Comparison of ENCODE assay signal across 1 cellular context in the genomic region with DNA sequence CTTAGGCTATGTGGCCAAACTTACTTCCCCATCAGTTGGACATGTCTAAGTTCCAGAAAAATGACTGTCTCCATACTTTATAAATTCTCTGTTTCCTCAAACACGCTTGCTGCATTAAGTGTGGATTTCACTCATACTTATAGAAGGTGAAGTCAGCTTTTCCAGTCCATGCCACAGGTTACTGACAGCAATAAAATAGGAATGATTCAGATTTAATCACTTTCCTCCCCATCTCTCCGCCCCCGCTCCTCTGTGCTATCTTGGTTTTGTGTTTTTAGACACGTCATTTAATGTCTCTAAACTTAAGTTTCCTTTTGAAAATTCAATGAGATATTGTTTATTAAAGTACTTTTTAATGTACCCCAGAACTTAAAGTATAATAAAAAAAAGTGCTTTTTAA.
TF ChIP-seq lines count a peak whose summit lies in the region.

No MANE protein-coding gene starts in this region.

TF ChIP-seq in SK-N-SH, 30 proteins besides CTCF, POLR2A, EP300 and RAD21 (continued from another document):
- no peak for TF ChIP-seq REST (IDR thresholded peaks at IDR 0.05; ENCODE audit: low read depth, low read length)
- TF ChIP-seq NRF1 (IDR thresholded peaks at IDR 0.05; ENCODE audit: low read depth, low read length) = no peak
- TF ChIP-seq RCOR1 (IDR thresholded peaks at IDR 0.05; ENCODE audit: low read length) = no peak
- TF ChIP-seq MAX (IDR thresholded peaks at IDR 0.05; ENCODE audit: low read depth) = peak; percentile 59; the same call in 1 of the 2 replicates
- TF ChIP-seq ZBTB33 (IDR thresholded peaks at IDR 0.05; ENCODE audit: borderline replicate concordance, low read depth) = no peak
- TF ChIP-seq, protein P1, sequence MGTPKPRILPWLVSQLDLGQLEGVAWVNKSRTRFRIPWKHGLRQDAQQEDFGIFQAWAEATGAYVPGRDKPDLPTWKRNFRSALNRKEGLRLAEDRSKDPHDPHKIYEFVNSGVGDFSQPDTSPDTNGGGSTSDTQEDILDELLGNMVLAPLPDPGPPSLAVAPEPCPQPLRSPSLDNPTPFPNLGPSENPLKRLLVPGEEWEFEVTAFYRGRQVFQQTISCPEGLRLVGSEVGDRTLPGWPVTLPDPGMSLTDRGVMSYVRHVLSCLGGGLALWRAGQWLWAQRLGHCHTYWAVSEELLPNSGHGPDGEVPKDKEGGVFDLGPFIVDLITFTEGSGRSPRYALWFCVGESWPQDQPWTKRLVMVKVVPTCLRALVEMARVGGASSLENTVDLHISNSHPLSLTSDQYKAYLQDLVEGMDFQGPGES (IDR thresholded peaks at IDR 0.05; ENCODE audit: low read depth, low read length) = no peak
- peak; percentile 58 for TF ChIP-seq MEF2A (IDR thresholded peaks at IDR 0.05; ENCODE audit: borderline replicate concordance, low read depth)
- 0 out of 2 replicates have a peak, but pooled peaks have one; percentile 50 for TF ChIP-seq TEAD4 (IDR thresholded peaks at IDR 0.05; ENCODE audit: borderline replicate concordance, insufficient read depth)
- TF ChIP-seq MXI1 (IDR thresholded peaks at IDR 0.05; ENCODE audit: low read depth, low read length) = no peak
- no peak for TF ChIP-seq GATA2 (CRISPR knock-in tag; IDR thresholded peaks at IDR 0.05)
- no peak for TF ChIP-seq POLR2AphosphoS5 (IDR thresholded peaks at IDR 0.05; ENCODE audit: low read depth, low read length)
- no peak for TF ChIP-seq SMC3 (IDR thresholded peaks at IDR 0.05; ENCODE audit: low read depth, low read length)
- no peak for TF ChIP-seq USF2 (IDR thresholded peaks at IDR 0.05; ENCODE audit: borderline replicate concordance, low read depth, low read length)
- TF ChIP-seq TAF1 (IDR thresholded peaks at IDR 0.05; ENCODE audit: borderline replicate concordance, low read depth, low read length) = no peak
- no peak for TF ChIP-seq FOXJ3 (CRISPR knock-in tag; IDR thresholded peaks at IDR 0.05)
- TF ChIP-seq, protein P2, sequence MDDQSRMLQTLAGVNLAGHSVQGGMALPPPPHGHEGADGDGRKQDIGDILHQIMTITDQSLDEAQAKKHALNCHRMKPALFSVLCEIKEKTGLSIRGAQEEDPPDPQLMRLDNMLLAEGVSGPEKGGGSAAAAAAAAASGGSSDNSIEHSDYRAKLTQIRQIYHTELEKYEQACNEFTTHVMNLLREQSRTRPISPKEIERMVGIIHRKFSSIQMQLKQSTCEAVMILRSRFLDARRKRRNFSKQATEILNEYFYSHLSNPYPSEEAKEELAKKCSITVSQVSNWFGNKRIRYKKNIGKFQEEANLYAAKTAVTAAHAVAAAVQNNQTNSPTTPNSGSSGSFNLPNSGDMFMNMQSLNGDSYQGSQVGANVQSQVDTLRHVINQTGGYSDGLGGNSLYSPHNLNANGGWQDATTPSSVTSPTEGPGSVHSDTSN (IDR thresholded peaks at IDR 0.05) = peak; percentile 85
- TF ChIP-seq SIN3A (IDR thresholded peaks at IDR 0.05; ENCODE audit: borderline replicate concordance, low read depth, low read length) = no peak
- peak; percentile 27; the same call in 1 of the 2 replicates for TF ChIP-seq RXRA (IDR thresholded peaks at IDR 0.05; ENCODE audit: borderline replicate concordance, low read depth)
